1 cellular context compared by ENCODE assay signal in the genomic region with DNA sequence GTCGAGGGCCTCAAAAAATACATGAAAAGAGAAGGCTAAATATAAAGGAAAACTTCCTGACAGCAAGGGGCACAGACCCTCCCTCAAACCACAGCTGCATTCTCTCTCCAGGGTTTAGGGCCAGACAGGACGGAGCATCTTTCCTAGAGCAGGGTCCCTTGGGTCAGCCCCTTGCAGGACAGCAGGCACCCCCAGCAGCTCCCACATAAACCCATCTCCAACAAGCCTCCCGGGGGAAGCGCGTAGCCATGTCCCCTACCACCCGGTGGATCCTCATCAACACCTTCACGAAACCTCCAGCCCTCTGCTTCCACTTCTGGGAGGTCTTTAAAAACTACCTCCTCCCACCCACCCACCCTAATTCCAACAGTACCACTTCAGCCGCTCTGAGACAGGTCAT.
TF ChIP-seq lines count a peak whose summit lies in the region.

No MANE protein-coding gene starts in this region.

TF ChIP-seq in WTC11, 78 proteins besides CTCF, POLR2A, EP300 and RAD21 (continued from another document):
- TF ChIP-seq, protein P1, sequence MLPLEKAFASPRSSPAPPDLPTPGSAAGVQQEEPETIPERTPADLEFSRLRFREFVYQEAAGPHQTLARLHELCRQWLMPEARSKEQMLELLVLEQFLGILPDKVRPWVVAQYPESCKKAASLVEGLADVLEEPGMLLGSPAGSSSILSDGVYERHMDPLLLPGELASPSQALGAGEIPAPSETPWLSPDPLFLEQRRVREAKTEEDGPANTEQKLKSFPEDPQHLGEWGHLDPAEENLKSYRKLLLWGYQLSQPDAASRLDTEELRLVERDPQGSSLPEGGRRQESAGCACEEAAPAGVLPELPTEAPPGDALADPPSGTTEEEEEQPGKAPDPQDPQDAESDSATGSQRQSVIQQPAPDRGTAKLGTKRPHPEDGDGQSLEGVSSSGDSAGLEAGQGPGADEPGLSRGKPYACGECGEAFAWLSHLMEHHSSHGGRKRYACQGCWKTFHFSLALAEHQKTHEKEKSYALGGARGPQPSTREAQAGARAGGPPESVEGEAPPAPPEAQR (CRISPR knock-in tag; IDR thresholded peaks at IDR 0.05), result no peak
- TF ChIP-seq, protein P2, sequence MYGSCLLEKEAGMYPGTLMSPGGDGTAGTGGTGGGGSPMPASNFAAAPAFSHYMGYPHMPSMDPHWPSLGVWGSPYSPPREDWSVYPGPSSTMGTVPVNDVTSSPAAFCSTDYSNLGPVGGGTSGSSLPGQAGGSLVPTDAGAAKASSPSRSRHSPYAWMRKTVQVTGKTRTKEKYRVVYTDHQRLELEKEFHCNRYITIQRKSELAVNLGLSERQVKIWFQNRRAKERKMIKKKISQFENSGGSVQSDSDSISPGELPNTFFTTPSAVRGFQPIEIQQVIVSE (CRISPR knock-in tag; IDR thresholded peaks at IDR 0.05; ENCODE audit: borderline replicate concordance), result no peak
- no peak for TF ChIP-seq GABPB1 (CRISPR knock-in tag; IDR thresholded peaks at IDR 0.05)
- no peak for TF ChIP-seq IRF2 (CRISPR knock-in tag; IDR thresholded peaks at IDR 0.05; ENCODE audit: borderline replicate concordance, low read depth)
- TF ChIP-seq ZNF232 (CRISPR knock-in tag; IDR thresholded peaks at IDR 0.05), result no peak
- TF ChIP-seq ZNF219 (CRISPR knock-in tag; IDR thresholded peaks at IDR 0.05; ENCODE audit: borderline replicate concordance), result no peak
- TF ChIP-seq SMAD3 (CRISPR knock-in tag; IDR thresholded peaks at IDR 0.05; ENCODE audit: borderline replicate concordance), result no peak
- no peak for TF ChIP-seq ZNF263 (CRISPR knock-in tag; IDR thresholded peaks at IDR 0.05; ENCODE audit: low read depth)
- TF ChIP-seq, protein P3, sequence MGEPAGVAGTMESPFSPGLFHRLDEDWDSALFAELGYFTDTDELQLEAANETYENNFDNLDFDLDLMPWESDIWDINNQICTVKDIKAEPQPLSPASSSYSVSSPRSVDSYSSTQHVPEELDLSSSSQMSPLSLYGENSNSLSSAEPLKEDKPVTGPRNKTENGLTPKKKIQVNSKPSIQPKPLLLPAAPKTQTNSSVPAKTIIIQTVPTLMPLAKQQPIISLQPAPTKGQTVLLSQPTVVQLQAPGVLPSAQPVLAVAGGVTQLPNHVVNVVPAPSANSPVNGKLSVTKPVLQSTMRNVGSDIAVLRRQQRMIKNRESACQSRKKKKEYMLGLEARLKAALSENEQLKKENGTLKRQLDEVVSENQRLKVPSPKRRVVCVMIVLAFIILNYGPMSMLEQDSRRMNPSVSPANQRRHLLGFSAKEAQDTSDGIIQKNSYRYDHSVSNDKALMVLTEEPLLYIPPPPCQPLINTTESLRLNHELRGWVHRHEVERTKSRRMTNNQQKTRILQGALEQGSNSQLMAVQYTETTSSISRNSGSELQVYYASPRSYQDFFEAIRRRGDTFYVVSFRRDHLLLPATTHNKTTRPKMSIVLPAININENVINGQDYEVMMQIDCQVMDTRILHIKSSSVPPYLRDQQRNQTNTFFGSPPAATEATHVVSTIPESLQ (CRISPR knock-in tag; IDR thresholded peaks at IDR 0.05), result no peak
- TF ChIP-seq ZNF138 (CRISPR knock-in tag; conservative IDR thresholded peaks at IDR 0.05), result no peak
